ENCODE assay signal across 18 cellular contexts in the genomic region with DNA sequence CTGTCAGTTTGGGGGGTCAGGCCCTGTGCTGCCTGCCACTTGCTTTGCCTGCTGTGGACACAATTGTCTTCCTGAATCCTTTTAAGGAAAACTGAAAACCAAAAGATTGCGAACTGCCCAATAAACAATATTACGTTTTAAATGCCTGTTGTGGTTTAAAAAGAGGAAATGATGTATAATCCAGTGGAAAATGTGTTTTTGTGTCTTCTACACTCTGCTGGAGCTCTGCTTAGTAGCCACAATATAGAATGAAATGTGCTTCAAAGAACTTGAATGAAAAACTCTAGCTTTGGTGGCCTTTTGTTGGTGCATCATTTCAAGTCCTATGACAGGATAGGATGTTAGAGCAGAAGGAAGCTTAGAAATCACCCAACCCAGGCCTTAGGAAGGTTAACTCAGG. TPM values are rescaled to one million over a fixed set of nuclear protein-coding genes. Genes with fewer than 3 reads are reported as not detected.
DNase-seq lines count a peak whose midpoint lies in the region; ATAC-seq and TF ChIP-seq lines count a peak whose summit lies in the region.
"Had no signal": no experiment of that assay in that cellular context is flagged by ENCODE, and none has a peak within 500 bp of the region (broad histone marks: within the 10 kb centered on the region; RNA-seq: fewer than 3 reads in every experiment).

No MANE protein-coding gene starts in this region.

- H3K36me3 ChIP-seq in adipocyte (ENCODE audit: control insufficient read depth, insufficient read depth, low read length, severe bottlenecking) (peaks cover 59% of the 10 kb centered on the region), testis (ENCODE audit: low read depth, missing control alignments) (no peaks in the 10 kb centered on the region)
- H3K36me3 ChIP-seq: neural progenitor cell, thyroid gland had no signal

- no peak for TF ChIP-seq POLR2A in testis (IDR thresholded peaks at IDR 0.05)

- ATAC-seq in stimulated activated memory B cell treated with anti-CD40 and anti-IgM and Interleukin-4, amounts not matched to agents 10 μg/mL and 1 μg/mL and 100 μg/mL, for 72 hours: peak; percentile 52
- ATAC-seq: gastroesophageal sphincter, right cardiac atrium had no signal

- peaks cover 69% of the 10 kb centered on the region for H3K36me3 Mint-ChIP-seq in activated T-cell treated with anti-CD3 and anti-CD28 coated beads, Interleukin-2, amount 50 U/mL, for 24 hours (ENCODE audit: low read depth)
- peaks cover 59% of the 10 kb centered on the region for H3K36me3 Mint-ChIP-seq in stimulated activated memory B cell treated with anti-CD40 and anti-IgM and Interleukin-4, amounts not matched to agents 10 μg/mL and 1 μg/mL and 100 μg/mL, for 72 hours

- no peaks in the 10 kb centered on the region for H3K9me3 Mint-ChIP-seq in activated T-cell treated with anti-CD3 and anti-CD28 coated beads, Interleukin-2, amount 50 U/mL, for 24 hours
- no peaks in the 10 kb centered on the region for H3K9me3 Mint-ChIP-seq in stimulated activated memory B cell treated with anti-CD40 and anti-IgM and Interleukin-4, amounts not matched to agents 10 μg/mL and 1 μg/mL and 100 μg/mL, for 72 hours
- H3K9me3 Mint-ChIP-seq: neural progenitor cell had no signal

- peak overlapping the region; percentile 51 for H3K9ac ChIP-seq in adipocyte (ENCODE audit: low read length)
- H3K9ac ChIP-seq: neural progenitor cell had no signal

- WGBS in testis, 2 donors: 52 to 54% methylated on average over 2 of the region's 2 CpGs

- H3K27me3 ChIP-seq in adipocyte (replicated peaks; ENCODE audit: control insufficient read depth, insufficient read depth, low read length): no peaks in the 10 kb centered on the region
- H3K27me3 ChIP-seq in testis: no peaks in the 10 kb centered on the region
- H3K27me3 ChIP-seq: gastroesophageal sphincter, neural progenitor cell, thyroid gland had no signal

- TF ChIP-seq CTCF in testis (IDR thresholded peaks at IDR 0.05): no peak

- H3K4me3 Mint-ChIP-seq in activated T-cell treated with anti-CD3 and anti-CD28 coated beads, Interleukin-2, amount 50 U/mL, for 24 hours: no peak overlapping the region
- H3K4me3 Mint-ChIP-seq in stimulated activated memory B cell treated with anti-CD40 and anti-IgM and Interleukin-4, amounts not matched to agents 10 μg/mL and 1 μg/mL and 100 μg/mL, for 72 hours: no peak overlapping the region
- H3K4me3 Mint-ChIP-seq: neural progenitor cell had no signal

- DNase-seq in activated T-cell treated with anti-CD3 and anti-CD28 coated beads, Interleukin-2, amount 50 U/mL, for 24 hours: no peak
- no peak for DNase-seq in activated T-cell treated with anti-CD3 and anti-CD28 coated beads, Interleukin-2, amount 50 U/mL, for 1 hour
- peak; percentile 11 for DNase-seq in NAMALWA (ENCODE audit: low spot score)
- DNase-seq in adipocyte (ENCODE audit: low read depth): no peak
- no peak for DNase-seq in HuH-7.5 (ENCODE audit: low spot score)
- DNase-seq in mesenteric fat pad (ENCODE audit: low spot score): no peak
- DNase-seq in testis: no peak
- DNase-seq: activated CD8-positive, alpha-beta memory T cell treated with anti-CD3 and anti-CD28 coated beads, Interleukin-2, amount 50 U/mL, for 4 hours; mammary epithelial cell; NCI-H1417; right cardiac atrium; thyroid gland had no signal

- intact Hi-C loops in testis (cut with DNase I; ENCODE audit: low total_unique reads): no loop called here

- H3K27ac Mint-ChIP-seq in activated T-cell treated with anti-CD3 and anti-CD28 coated beads, Interleukin-2, amount 50 U/mL, for 24 hours: peak overlapping the region; percentile 72
- peak overlapping the region; percentile 48 for H3K27ac Mint-ChIP-seq in stimulated activated memory B cell treated with anti-CD40 and anti-IgM and Interleukin-4, amounts not matched to agents 10 μg/mL and 1 μg/mL and 100 μg/mL, for 72 hours
- H3K27ac Mint-ChIP-seq: neural progenitor cell had no signal

- H3K4me1 ChIP-seq in adipocyte (ENCODE audit: control insufficient read depth, insufficient read depth, low read length) (peaks cover 16% of the 10 kb centered on the region), testis (peaks cover 9% of the 10 kb centered on the region)
- H3K4me1 ChIP-seq: neural progenitor cell, thyroid gland had no signal

- no peaks in the 10 kb centered on the region for H3K27me3 Mint-ChIP-seq in activated T-cell treated with anti-CD3 and anti-CD28 coated beads, Interleukin-2, amount 50 U/mL, for 24 hours
- no peaks in the 10 kb centered on the region for H3K27me3 Mint-ChIP-seq in stimulated activated memory B cell treated with anti-CD40 and anti-IgM and Interleukin-4, amounts not matched to agents 10 μg/mL and 1 μg/mL and 100 μg/mL, for 72 hours

- H3K4me3 ChIP-seq in adipocyte (ENCODE audit: low read length): no peak overlapping the region
- no peak overlapping the region for H3K4me3 ChIP-seq in testis
- H3K4me3 ChIP-seq: gastroesophageal sphincter, neural progenitor cell, SK-N-MC, thyroid gland had no signal

- H3K9me3 ChIP-seq in adipocyte (ENCODE audit: control insufficient read depth, low read length) (no peaks in the 10 kb centered on the region), testis (no peaks in the 10 kb centered on the region)
- H3K9me3 ChIP-seq: gastroesophageal sphincter, thyroid gland had no signal

- peaks cover 40% of the 10 kb centered on the region for H3K4me1 Mint-ChIP-seq in activated T-cell treated with anti-CD3 and anti-CD28 coated beads, Interleukin-2, amount 50 U/mL, for 24 hours (ENCODE audit: low read depth)
- H3K4me1 Mint-ChIP-seq in stimulated activated memory B cell treated with anti-CD40 and anti-IgM and Interleukin-4, amounts not matched to agents 10 μg/mL and 1 μg/mL and 100 μg/mL, for 72 hours: peaks cover 23% of the 10 kb centered on the region

- peak overlapping the region in 1 of 2 donors; percentile 6 for H3K27ac ChIP-seq in testis
- H3K27ac ChIP-seq: epithelial cell of prostate, gastroesophageal sphincter, neural progenitor cell, SK-N-MC, thyroid gland, VCaP had no signal

RNA-seq across cellular contexts. Expression of a gene that starts 23.2 kb away (rescaled TPM):
- total RNA-seq in mesenteric fat pad: 3.1 TPM
- 100 to 1,000 TPM; 169 to 451 TPM for total RNA-seq in testis
- 554 TPM for polyA plus RNA-seq in testis (ENCODE audit: insufficient read depth, low read depth, low replicate concordance)

Comparison
In these comparisons a context has a peak if more than half of its experiments do, and no peak if none do; other contexts are left out.
1. RNA of a gene that starts 23.2 kb away (total RNA-seq): 169 to 451 TPM in testis; 3.1 TPM in mesenteric fat pad (single experiment); every median in the first group is over 10 times any median in the second.